In the genomic region with DNA sequence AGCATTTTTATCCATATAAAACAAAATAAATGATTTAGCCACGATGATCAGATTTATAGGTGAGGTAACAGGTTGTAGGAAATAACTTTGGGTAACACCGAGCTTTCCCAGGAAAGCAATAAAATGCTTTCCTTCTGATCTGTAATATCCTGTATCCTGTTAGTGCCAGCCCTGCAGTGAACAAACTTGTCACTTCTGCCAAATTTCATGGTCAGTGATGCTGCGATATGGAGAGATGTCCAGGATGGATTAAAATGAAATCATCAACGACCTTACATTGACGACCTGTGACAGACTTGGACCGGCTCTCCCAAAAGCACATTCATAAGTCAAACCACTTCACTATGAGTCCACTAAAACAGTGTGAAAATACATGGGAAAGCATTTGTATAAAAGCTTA, we compare ENCODE assay signal across 11 cellular contexts.
"Had no signal": no experiment of that assay in that cellular context is flagged by ENCODE, and none has a peak within 500 bp of the region (broad histone marks: within the 10 kb centered on the region; RNA-seq: fewer than 3 reads in every experiment).

No MANE protein-coding gene starts in this region.

- H3K9me3 ChIP-seq: HAP-1 had no signal

- H2AFZ ChIP-seq: GM23248, GM23338 had no signal

- ATAC-seq: GM23338, HCT116 had no signal

- H3K9me3 Mint-ChIP-seq: HFFc6 had no signal

- H3K27ac ChIP-seq: GM23248 had no signal

- H3K27ac Mint-ChIP-seq: GM23338, H9, HFFc6 had no signal

- DNase-seq: GM23248, GOT3, H7, H9, HCEC 1CT, HFFc6 had no signal

- H3K4me2 ChIP-seq: GM23338 had no signal

- H3K4me3 Mint-ChIP-seq: GM23338, H9, HFFc6 had no signal

- H3K4me3 ChIP-seq: GM23248, GM23338, HAP-1 had no signal

- FAIRE-seq: H1, H54 had no signal

- H3K9ac ChIP-seq: GM23248 had no signal

- H3K36me3 ChIP-seq: HAP-1 had no signal
